20 cellular contexts compared by ENCODE assay signal in the genomic region with DNA sequence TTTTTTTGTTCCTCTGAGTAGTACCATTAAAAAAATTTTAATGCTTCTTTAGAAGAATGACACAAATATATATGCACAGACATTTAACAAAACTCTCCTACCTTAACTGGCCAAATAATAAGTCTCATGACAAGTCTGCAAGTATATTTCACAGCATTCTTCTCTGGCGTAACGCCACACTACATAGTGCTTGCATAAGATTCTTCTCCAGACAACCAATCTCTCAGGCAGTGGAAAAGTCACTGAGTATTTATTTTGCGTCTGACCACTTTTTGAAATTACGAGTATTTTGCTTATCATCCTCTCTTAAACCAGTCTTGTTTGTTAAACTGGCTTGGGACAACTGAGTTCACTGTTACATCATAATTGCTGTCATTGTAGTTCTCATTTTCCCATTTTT.
DNase-seq lines count a peak whose midpoint lies in the region; ATAC-seq, FAIRE-seq and TF ChIP-seq lines count a peak whose summit lies in the region.
"Had no signal": no experiment of that assay in that cellular context is flagged by ENCODE, and none has a peak within 500 bp of the region (broad histone marks: within the 10 kb centered on the region; RNA-seq: fewer than 3 reads in every experiment).

No MANE protein-coding gene starts in this region.

- H3K27me3 ChIP-seq in K562 (ENCODE audit: control insufficient read depth in 2 of 2, insufficient read depth in 2 of 2, low read length in 2 of 2): no peaks in the 10 kb centered on the region
- no peaks in the 10 kb centered on the region for H3K27me3 ChIP-seq in lung (ENCODE audit: control insufficient read depth, insufficient read depth)
- H3K27me3 ChIP-seq in endodermal cell (ENCODE audit: control insufficient read depth, insufficient read depth, low read length, poor library complexity, severe bottlenecking): no peaks in the 10 kb centered on the region

- H3K4me1 ChIP-seq in K562 (replicated peaks in 1 of 2; ENCODE audit: control insufficient read depth in 2 of 2, insufficient read depth in 2 of 2, low read length in 2 of 2) (no peaks in the 10 kb centered on the region), lung (ENCODE audit: control insufficient read depth in 2 of 2, insufficient read depth in 2 of 2, low read length in 2 of 2) (no peaks in the 10 kb centered on the region), endodermal cell (ENCODE audit: control insufficient read depth, insufficient read depth, low read length) (no peaks in the 10 kb centered on the region)

- H3K36me3 ChIP-seq in K562 (ENCODE audit: control insufficient read depth, insufficient read depth, low read length): no peaks in the 10 kb centered on the region
- no peaks in the 10 kb centered on the region for H3K36me3 ChIP-seq in lung (ENCODE audit: control insufficient read depth in 2 of 2, insufficient read depth in 2 of 2, low read length in 2 of 2)
- no peaks in the 10 kb centered on the region for H3K36me3 ChIP-seq in endodermal cell (ENCODE audit: control insufficient read depth, insufficient read depth, low read length)

- no peak for ATAC-seq in K562
- peak; percentile 27 for ATAC-seq in lung (ENCODE audit: insufficient read depth, low FRiP score)
- ATAC-seq in left cardiac atrium: no peak
- ATAC-seq: GM23338, HCT116 had no signal

- no peaks in the 10 kb centered on the region for H3K9me1 ChIP-seq in K562 (ENCODE audit: control insufficient read depth, insufficient read depth, low read length)

- no peaks in the 10 kb centered on the region for H3K9me3 Mint-ChIP-seq in endodermal cell
- H3K9me3 Mint-ChIP-seq: GM23338, H9 had no signal

- H3K4me3 Mint-ChIP-seq in endodermal cell: no peak overlapping the region
- H3K4me3 Mint-ChIP-seq: CD4-positive, alpha-beta memory T cell; GM23338; H9 had no signal

- 25% methylated on average over 4 of the region's 4 CpGs for WGBS in K562 (ENCODE audit: insufficient coverage, low coverage, missing lambda C conversion rate)
- 39 to 55% methylated on average over 4 of the region's 4 CpGs for WGBS in lung, 2 donors
- WGBS in endodermal cell (ENCODE audit: insufficient coverage in 1 of 2, insufficient read length in 1 of 2), 2 experiments: 97 to 100% methylated on average over 4 of the region's 4 CpGs

- POLR2A ChIA-PET in K562 (lab: Yijun Ruan, JAX): no interaction called here

- H3K27ac Mint-ChIP-seq in endodermal cell: no peak overlapping the region
- H3K27ac Mint-ChIP-seq: CD4-positive, alpha-beta memory T cell; GM23338; H9 had no signal

- no peak overlapping the region for H2AFZ ChIP-seq in K562 (ENCODE audit: low read depth, low read length)
- H2AFZ ChIP-seq: GM23338 had no signal

- no peaks in the 10 kb centered on the region for H3K36me3 Mint-ChIP-seq in endodermal cell (ENCODE audit: low read depth)
- H3K36me3 Mint-ChIP-seq: CD4-positive, alpha-beta memory T cell had no signal

- no peak for TF ChIP-seq EP300 in K562 (IDR thresholded peaks at IDR 0.05; ENCODE audit: low read length)

- H3K4me3 ChIP-seq in K562 (no peak overlapping the region), lung (no peak overlapping the region), endodermal cell (ENCODE audit: low read length) (no peak overlapping the region)
- H3K4me3 ChIP-seq: GM23338 had no signal

- BruUV-seq in K562 (replicated peaks; lab: Mats Ljungman, UMichigan): no TSS peak

- no peak for TF ChIP-seq RAD21 in K562 (CRISPR knock-in tag; conservative IDR thresholded peaks at IDR 0.05 in 1 of 2, IDR thresholded peaks at IDR 0.05 in 1 of 2)

- in situ Hi-C loops in K562 (cut with MboI): no loop called here

- DNase-seq in AML-193 (lab: John Stamatoyannopoulos, UW) (peak; percentile 2 to 7), K562 (ENCODE audit: extremely low read depth in 1 of 4, low spot score in 3 of 4) (no peak), lung (ENCODE audit: low spot score) (peak; percentile 65), left cardiac atrium (no peak), endodermal cell (no peak), NCI-H1048 (lab: John Stamatoyannopoulos, UW) (no peak)
- DNase-seq: C1 segment of cervical spinal cord; Calu3; CD4-positive, alpha-beta memory T cell; COR-L47; DMS53; DMS79 treated with DMSO at 0.1 percent for 48 hours; GF-D8; H9 had no signal

- no peak for TF ChIP-seq POLR2A in K562 (conservative IDR thresholded peaks at IDR 0.05)

- CTCF ChIA-PET in K562 (lab: Yijun Ruan, JAX; ENCODE audit: low intra/inter-chr PET ratio): no interaction called here

- H3K27ac ChIP-seq in K562 (ENCODE audit: extremely low read depth, low read depth, low read length) (no peak overlapping the region), lung (ENCODE audit: low read depth in 1 of 2, low read length in 1 of 2) (no peak overlapping the region), endodermal cell (ENCODE audit: low read depth, low read length) (no peak overlapping the region)
- H3K27ac ChIP-seq: 22Rv1 had no signal

- H3K9me3 ChIP-seq in K562 (replicated peaks; ENCODE audit: control insufficient read depth, insufficient read depth, low read depth, low read length) (no peaks in the 10 kb centered on the region), lung (ENCODE audit: control insufficient read depth in 2 of 2, insufficient read depth in 1 of 2, low read length in 1 of 2) (no peaks in the 10 kb centered on the region), endodermal cell (ENCODE audit: control insufficient read depth, low read length) (peaks cover 6% of the 10 kb centered on the region)

- no peak overlapping the region for H3K9ac ChIP-seq in K562 (ENCODE audit: insufficient read depth in 1 of 2, low read depth in 2 of 2, low read length in 2 of 2)
- no peak overlapping the region for H3K9ac ChIP-seq in endodermal cell (ENCODE audit: extremely low read depth, low read length, poor library complexity, severe bottlenecking)

- TF ChIP-seq CTCF in K562 (IDR thresholded peaks at IDR 0.05 in 2 of 3, conservative IDR thresholded peaks at IDR 0.05 in 1 of 3; ENCODE audit: insufficient read depth in 2 of 3, low read depth in 1 of 3, low read length in 3 of 3) (no peak), lung (IDR thresholded peaks at IDR 0.05; ENCODE audit: control extremely low read depth, extremely low read depth) (no peak), endodermal cell (conservative IDR thresholded peaks at IDR 0.05) (no peak)

- FAIRE-seq in K562 (lab: Jason Lieb, UNC): no peak
- FAIRE-seq: A204.1, GM12891, GM18507 had no signal

- H3K4me2 ChIP-seq in K562 (ENCODE audit: insufficient read depth, low read length): no peak overlapping the region
- H3K4me2 ChIP-seq: GM23338 had no signal

- no peaks in the 10 kb centered on the region for H4K20me1 ChIP-seq in K562 (replicated peaks; ENCODE audit: control insufficient read depth, insufficient read depth, low read length)

- intact Hi-C loops in K562 (cut with micrococcal nuclease) (no loop called here), left cardiac atrium (cut with DNase I) (no loop called here)

- H3K27me3 Mint-ChIP-seq in endodermal cell (ENCODE audit: insufficient read depth): no peaks in the 10 kb centered on the region
- H3K27me3 Mint-ChIP-seq: CD4-positive, alpha-beta memory T cell had no signal

- H3K4me1 Mint-ChIP-seq in endodermal cell: no peaks in the 10 kb centered on the region
- H3K4me1 Mint-ChIP-seq: CD4-positive, alpha-beta memory T cell; GM23338; H9 had no signal

- H3K79me2 ChIP-seq in K562 (ENCODE audit: control insufficient read depth, insufficient read depth, low read length): no peaks in the 10 kb centered on the region

TF ChIP-seq in K562, 482 proteins besides CTCF, POLR2A, EP300 and RAD21:
- TF ChIP-seq CEBPG (CRISPR knock-in tag; IDR thresholded peaks at IDR 0.05) (no peak), CEBPG (tag; conservative IDR thresholded peaks at IDR 0.05 in 1 of 2, IDR thresholded peaks at IDR 0.05 in 1 of 2) (peak; percentile 24 to 40; a peak in 2 of 4 replicates), TRIM24 (IDR thresholded peaks at IDR 0.05) (no peak)

Comparison
In these comparisons a context has a peak if more than half of its experiments do, and no peak if none do; other contexts are left out.
1. DNase-seq: peak in AML-193 (2 of 2) and lung (single experiment); none in K562 (0 of 4), left cardiac atrium (single experiment), endodermal cell (single experiment) and NCI-H1048 (single experiment).